1 cellular context compared by ENCODE assay signal in genomic region chr6:31831350-31832215, GRCh38.
TF ChIP-seq lines count a peak whose summit lies in the region.

No MANE protein-coding gene starts in this region.

TF ChIP-seq in K562, 482 proteins besides CTCF, POLR2A, EP300 and RAD21 (continued from another document and continues in another):
- no peak for TF ChIP-seq CLOCK (CRISPR knock-in tag; IDR thresholded peaks at IDR 0.05; ENCODE audit: borderline replicate concordance)
- TF ChIP-seq FOXP1 (CRISPR knock-in tag; IDR thresholded peaks at IDR 0.05): no peak
- TF ChIP-seq PURB (CRISPR knock-in tag; IDR thresholded peaks at IDR 0.05; ENCODE audit: low read depth): no peak
- TF ChIP-seq HDGF (IDR thresholded peaks at IDR 0.05): peak; percentile 50; the same call in 1 of the 2 replicates
- TF ChIP-seq ESRRB (CRISPR knock-in tag; IDR thresholded peaks at IDR 0.05; ENCODE audit: borderline replicate concordance): no peak
- TF ChIP-seq AFF1 (IDR thresholded peaks at IDR 0.05; ENCODE audit: low read depth in 1 of 2, partially characterized antibody in 2 of 2): peak in 1 of 2 experiments; percentile 51
- no peak for TF ChIP-seq SFPQ (IDR thresholded peaks at IDR 0.05; ENCODE audit: low read depth, low read length)
- TF ChIP-seq ZBTB2 (IDR thresholded peaks at IDR 0.05): no peak; the same call in none of the 2 replicates
- TF ChIP-seq U2AF1 (optimal IDR thresholded peaks at IDR 0.05; ENCODE audit: low read depth, low read length): no peak
- no peak for TF ChIP-seq RBM34 (IDR thresholded peaks at IDR 0.05; ENCODE audit: borderline replicate concordance, insufficient read depth, low read length)
- no peak for TF ChIP-seq USF1 (CRISPR knock-in tag; IDR thresholded peaks at IDR 0.05)
- TF ChIP-seq BRF1 (IDR thresholded peaks at IDR 0.05; ENCODE audit: borderline replicate concordance, extremely low read depth, insufficient read length): no peak
- no peak for TF ChIP-seq HNRNPK (IDR thresholded peaks at IDR 0.05; ENCODE audit: low read depth, low read length, poor library complexity, severe bottlenecking)
- TF ChIP-seq RUNX1 (IDR thresholded peaks at IDR 0.05; ENCODE audit: low read depth): no peak
- 0 out of 2 replicates have a peak, but pooled peaks have one; percentile 13 for TF ChIP-seq ZBTB40 (IDR thresholded peaks at IDR 0.05)
- no peak for TF ChIP-seq ZBTB40 (CRISPR knock-in tag; IDR thresholded peaks at IDR 0.05)
- peak; percentile 22 for TF ChIP-seq RBM25 (IDR thresholded peaks at IDR 0.05; ENCODE audit: low read depth, low read length, severe bottlenecking)
- peak; percentile 18; the same call in 1 of the 2 replicates for TF ChIP-seq GABPB1 (CRISPR knock-in tag; IDR thresholded peaks at IDR 0.05)
- TF ChIP-seq CUX1 (CRISPR knock-in tag; IDR thresholded peaks at IDR 0.05): 0 out of 2 replicates have a peak, but pooled peaks have one; percentile 19
- no peak for TF ChIP-seq DACH1 (IDR thresholded peaks at IDR 0.05; ENCODE audit: partially characterized antibody)
